Comparison of ENCODE assay signal across 1 cellular context in genomic region chr19:40717880-40718773, GRCh38.
TF ChIP-seq lines count a peak whose summit lies in the region.

No MANE protein-coding gene starts in this region.

TF ChIP-seq in HEK293, 187 proteins besides CTCF, POLR2A, EP300 and RAD21 (continued from another document):
- TF ChIP-seq PRDM10 (tag by site-specific recombination; IDR thresholded peaks at IDR 0.05) (peak; percentile 36; the same call in 1 of the 2 replicates), ZNF580 (tag by site-specific recombination; IDR thresholded peaks at IDR 0.05) (0 out of 2 replicates have a peak, but pooled peaks have one; percentile 6), ZFP69B (tag by site-specific recombination; IDR thresholded peaks at IDR 0.05) (peak; percentile 90), ZNF23 (tag by site-specific recombination; IDR thresholded peaks at IDR 0.05; ENCODE audit: borderline replicate concordance) (no peak), PRDM1 (tag by site-specific recombination; IDR thresholded peaks at IDR 0.05) (peak; percentile 83), KLF8 (tag by site-specific recombination; IDR thresholded peaks at IDR 0.05) (no peak), ZSCAN5A (tag by site-specific recombination; IDR thresholded peaks at IDR 0.05) (peak; percentile 99; the same call in 1 of the 2 replicates), PATZ1 (tag by site-specific recombination; IDR thresholded peaks at IDR 0.05) (peak; percentile 59), BCL11A (tag by site-specific recombination; IDR thresholded peaks at IDR 0.05; ENCODE audit: low read depth) (no peak), ZNF214 (tag by site-specific recombination; IDR thresholded peaks at IDR 0.05; ENCODE audit: borderline replicate concordance) (no peak), SETDB1 (IDR thresholded peaks at IDR 0.05; ENCODE audit: insufficient read length, low read length) (peak; percentile 64), ZNF596 (tag by site-specific recombination; IDR thresholded peaks at IDR 0.05) (peak; percentile 19; the same call in 1 of the 2 replicates), ZBTB17 (tag by site-specific recombination; IDR thresholded peaks at IDR 0.05) (peak; percentile 48; the same call in 1 of the 2 replicates), ZNF76 (tag by site-specific recombination; IDR thresholded peaks at IDR 0.05; ENCODE audit: borderline replicate concordance, low read depth) (peak; percentile 82), ZNF629 (tag by site-specific recombination; IDR thresholded peaks at IDR 0.05) (peak; percentile 53), ZNF747 (tag by site-specific recombination; IDR thresholded peaks at IDR 0.05) (no peak), ZNF19 (tag by site-specific recombination; IDR thresholded peaks at IDR 0.05; ENCODE audit: low read depth) (no peak), ZNF311 (tag by site-specific recombination; IDR thresholded peaks at IDR 0.05; ENCODE audit: borderline replicate concordance) (no peak), EGR2 (tag by site-specific recombination; IDR thresholded peaks at IDR 0.05; ENCODE audit: low read depth) (peak; percentile 52), IKZF3 (tag by site-specific recombination; IDR thresholded peaks at IDR 0.05) (peak; percentile 44), BCL11B (tag by site-specific recombination; IDR thresholded peaks at IDR 0.05; ENCODE audit: low read depth) (peak; percentile 10; the same call in 1 of the 2 replicates), YY1 (tag by site-specific recombination; IDR thresholded peaks at IDR 0.05) (no peak), ZNF341 (tag by site-specific recombination; IDR thresholded peaks at IDR 0.05; ENCODE audit: low read depth) (peak; percentile 85), ZNF223 (tag by site-specific recombination; IDR thresholded peaks at IDR 0.05) (0 out of 2 replicates have a peak, but pooled peaks have one; percentile 1), GLIS2 (tag by site-specific recombination; IDR thresholded peaks at IDR 0.05) (peak; percentile 72; the same call in 1 of the 2 replicates), ZNF248 (tag by site-specific recombination; IDR thresholded peaks at IDR 0.05) (no peak), ZIC2 (tag by site-specific recombination; IDR thresholded peaks at IDR 0.05) (no peak), ZNF571 (tag by site-specific recombination; IDR thresholded peaks at IDR 0.05) (no peak), ZNF394 (tag by site-specific recombination; IDR thresholded peaks at IDR 0.05; ENCODE audit: borderline replicate concordance) (peak; percentile 57; the same call in 1 of the 2 replicates), ZFHX2 (tag by site-specific recombination; conservative IDR thresholded peaks at IDR 0.05) (peak; percentile 65)
- TF ChIP-seq, protein P1, sequence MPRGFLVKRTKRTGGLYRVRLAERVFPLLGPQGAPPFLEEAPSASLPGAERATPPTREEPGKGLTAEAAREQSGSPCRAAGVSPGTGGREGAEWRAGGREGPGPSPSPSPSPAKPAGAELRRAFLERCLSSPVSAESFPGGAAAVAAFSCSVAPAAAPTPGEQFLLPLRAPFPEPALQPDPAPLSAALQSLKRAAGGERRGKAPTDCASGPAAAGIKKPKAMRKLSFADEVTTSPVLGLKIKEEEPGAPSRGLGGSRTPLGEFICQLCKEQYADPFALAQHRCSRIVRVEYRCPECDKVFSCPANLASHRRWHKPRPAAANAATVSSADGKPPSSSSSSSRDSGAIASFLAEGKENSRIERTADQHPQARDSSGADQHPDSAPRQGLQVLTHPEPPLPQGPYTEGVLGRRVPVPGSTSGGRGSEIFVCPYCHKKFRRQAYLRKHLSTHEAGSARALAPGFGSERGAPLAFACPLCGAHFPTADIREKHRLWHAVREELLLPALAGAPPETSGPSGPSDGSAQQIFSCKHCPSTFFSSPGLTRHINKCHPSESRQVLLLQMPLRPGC (tag by site-specific recombination; IDR thresholded peaks at IDR 0.05), result no peak
- TF ChIP-seq, protein P2, sequence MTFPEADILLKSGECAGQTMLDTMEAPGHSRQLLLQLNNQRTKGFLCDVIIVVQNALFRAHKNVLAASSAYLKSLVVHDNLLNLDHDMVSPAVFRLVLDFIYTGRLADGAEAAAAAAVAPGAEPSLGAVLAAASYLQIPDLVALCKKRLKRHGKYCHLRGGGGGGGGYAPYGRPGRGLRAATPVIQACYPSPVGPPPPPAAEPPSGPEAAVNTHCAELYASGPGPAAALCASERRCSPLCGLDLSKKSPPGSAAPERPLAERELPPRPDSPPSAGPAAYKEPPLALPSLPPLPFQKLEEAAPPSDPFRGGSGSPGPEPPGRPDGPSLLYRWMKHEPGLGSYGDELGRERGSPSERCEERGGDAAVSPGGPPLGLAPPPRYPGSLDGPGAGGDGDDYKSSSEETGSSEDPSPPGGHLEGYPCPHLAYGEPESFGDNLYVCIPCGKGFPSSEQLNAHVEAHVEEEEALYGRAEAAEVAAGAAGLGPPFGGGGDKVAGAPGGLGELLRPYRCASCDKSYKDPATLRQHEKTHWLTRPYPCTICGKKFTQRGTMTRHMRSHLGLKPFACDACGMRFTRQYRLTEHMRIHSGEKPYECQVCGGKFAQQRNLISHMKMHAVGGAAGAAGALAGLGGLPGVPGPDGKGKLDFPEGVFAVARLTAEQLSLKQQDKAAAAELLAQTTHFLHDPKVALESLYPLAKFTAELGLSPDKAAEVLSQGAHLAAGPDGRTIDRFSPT (tag by site-specific recombination; IDR thresholded peaks at IDR 0.05), result peak; percentile 65; the same call in 1 of the 2 replicates
